In genomic region chr2:200306719-200306968, GRCh38 we compare ENCODE assay signal across 8 cellular contexts. TPM values are rescaled to one million over a fixed set of nuclear protein-coding genes. Genes with fewer than 3 reads are reported as not detected.
DNase-seq lines count a peak whose midpoint lies in the region; ATAC-seq and TF ChIP-seq lines count a peak whose summit lies in the region.

No MANE protein-coding gene starts in this region.

- no CpG with 5 or more reads among the region's 39 CpGs for WGBS in right lobe of liver (ENCODE audit: insufficient coverage, low coverage, low lambda C conversion rate, missing lambda C conversion rate)

- peaks cover 4% of the 10 kb centered on the region for H3K36me3 Mint-ChIP-seq in activated T-helper 1 cell treated with anti-CD3 and anti-CD28 coated beads, Interleukin-12 subunit alpha, Interleukin-12 subunit beta, Interleukin-2, Interleukin-4 antibody, amounts not matched to agents 30 ng/mL and 10 ng/mL and 1 ng/mL, durations not matched to agents 14 hours and 24 hours and 36 hours (ENCODE audit: low read depth)
- peaks cover 6% of the 10 kb centered on the region for H3K36me3 Mint-ChIP-seq in activated T-helper 17 cell treated with anti-CD3 and anti-CD28 coated beads, Interleukin-2, amount 50 U/mL, for 72 hours (ENCODE audit: low read depth)

- H3K4me3 ChIP-seq in right lobe of liver, result peak overlapping the region; percentile 72 to 91 (median 86)

- peak overlapping the region; percentile 82 to 92 (median 91) for H3K27ac ChIP-seq in right lobe of liver

- ATAC-seq in HG02938 (IDR thresholded peaks at IDR 0.05; ENCODE audit: unreplicated experiment), result peak; percentile 46
- peak; percentile 52 for ATAC-seq in activated T-helper 17 cell treated with anti-CD3 and anti-CD28 coated beads, Interleukin-2, amount 50 U/mL, for 72 hours (replicated peaks)
- ATAC-seq in right lobe of liver, result peak in 1 of 4 donors; percentile 60

- H3K36me3 ChIP-seq in right lobe of liver, result no peaks in the 10 kb centered on the region

- peak; percentile 4 for DNase-seq in activated T-helper 1 cell treated with Interleukin-2 at 50 U/mL for 16 hours (ENCODE audit: low read depth)
- no peak for DNase-seq in activated T-helper 1 cell treated with anti-CD3 and anti-CD28 coated beads, Interleukin-12 subunit alpha, Interleukin-12 subunit beta, Interleukin-2, Interleukin-4 antibody, amounts not matched to agents 30 ng/mL and 10 ng/mL and 1 ng/mL, durations not matched to agents 14 hours and 24 hours and 36 hours (ENCODE audit: low spot score)
- DNase-seq in right lobe of liver, result no peak
- DNase-seq in NCI-H2196 treated with DMSO at 0.1 percent for 48 hours (lab: John Stamatoyannopoulos, UW; ENCODE audit: unreplicated experiment), result no peak
- no peak for DNase-seq in NCI-H1694 treated with DMSO at 0.1 percent for 48 hours (lab: John Stamatoyannopoulos, UW)
- no peak for DNase-seq in NCI-H1105 treated with DMSO at 0.1 percent for 48 hours (lab: John Stamatoyannopoulos, UW)

- H3K4me3 Mint-ChIP-seq in activated T-helper 1 cell treated with anti-CD3 and anti-CD28 coated beads, Interleukin-12 subunit alpha, Interleukin-12 subunit beta, Interleukin-2, Interleukin-4 antibody, amounts not matched to agents 30 ng/mL and 10 ng/mL and 1 ng/mL, durations not matched to agents 14 hours and 24 hours and 36 hours, result no peak overlapping the region
- peak overlapping the region; percentile 88 for H3K4me3 Mint-ChIP-seq in activated T-helper 17 cell treated with anti-CD3 and anti-CD28 coated beads, Interleukin-2, amount 50 U/mL, for 72 hours

- peaks cover 35% of the 10 kb centered on the region for H3K4me1 Mint-ChIP-seq in activated T-helper 1 cell treated with anti-CD3 and anti-CD28 coated beads, Interleukin-12 subunit alpha, Interleukin-12 subunit beta, Interleukin-2, Interleukin-4 antibody, amounts not matched to agents 30 ng/mL and 10 ng/mL and 1 ng/mL, durations not matched to agents 14 hours and 24 hours and 36 hours (ENCODE audit: low read depth)
- H3K4me1 Mint-ChIP-seq in activated T-helper 17 cell treated with anti-CD3 and anti-CD28 coated beads, Interleukin-2, amount 50 U/mL, for 72 hours, result peaks cover 6% of the 10 kb centered on the region

- H3K27me3 Mint-ChIP-seq in activated T-helper 1 cell treated with anti-CD3 and anti-CD28 coated beads, Interleukin-12 subunit alpha, Interleukin-12 subunit beta, Interleukin-2, Interleukin-4 antibody, amounts not matched to agents 30 ng/mL and 10 ng/mL and 1 ng/mL, durations not matched to agents 14 hours and 24 hours and 36 hours (ENCODE audit: insufficient read depth), result peaks cover 10% of the 10 kb centered on the region
- peaks cover 5% of the 10 kb centered on the region for H3K27me3 Mint-ChIP-seq in activated T-helper 17 cell treated with anti-CD3 and anti-CD28 coated beads, Interleukin-2, amount 50 U/mL, for 72 hours

- TF ChIP-seq POLR2A in right lobe of liver (IDR thresholded peaks at IDR 0.05), result no peak

- peaks cover 0 to 35% (median 19%) of the 10 kb centered on the region in 4 donors for H3K4me1 ChIP-seq in right lobe of liver

- H3K9me3 Mint-ChIP-seq in activated T-helper 1 cell treated with anti-CD3 and anti-CD28 coated beads, Interleukin-12 subunit alpha, Interleukin-12 subunit beta, Interleukin-2, Interleukin-4 antibody, amounts not matched to agents 30 ng/mL and 10 ng/mL and 1 ng/mL, durations not matched to agents 14 hours and 24 hours and 36 hours, result no peaks in the 10 kb centered on the region
- no peaks in the 10 kb centered on the region for H3K9me3 Mint-ChIP-seq in activated T-helper 17 cell treated with anti-CD3 and anti-CD28 coated beads, Interleukin-2, amount 50 U/mL, for 72 hours

- H3K27ac Mint-ChIP-seq in activated T-helper 1 cell treated with anti-CD3 and anti-CD28 coated beads, Interleukin-12 subunit alpha, Interleukin-12 subunit beta, Interleukin-2, Interleukin-4 antibody, amounts not matched to agents 30 ng/mL and 10 ng/mL and 1 ng/mL, durations not matched to agents 14 hours and 24 hours and 36 hours, result no peak overlapping the region
- H3K27ac Mint-ChIP-seq in activated T-helper 17 cell treated with anti-CD3 and anti-CD28 coated beads, Interleukin-2, amount 50 U/mL, for 72 hours, result peak overlapping the region; percentile 80

- no peak for TF ChIP-seq CTCF in right lobe of liver (IDR thresholded peaks at IDR 0.05)

- intact Hi-C loops in activated T-helper 1 cell treated with anti-CD3 and anti-CD28 coated beads, Interleukin-12 subunit alpha, Interleukin-12 subunit beta, Interleukin-2, Interleukin-4 antibody, amounts not matched to agents 30 ng/mL and 10 ng/mL and 1 ng/mL, durations not matched to agents 14 hours and 24 hours and 36 hours (cut with micrococcal nuclease), result loop anchor here (1.0 to 10.0 kb wide), 8 partner anchors 68 to 1338 kb away; partner anchors contain the start of genes BZW1, MAIP1, SGO2 and TMEM237
- intact Hi-C loops in right lobe of liver (cut with DNase I), result no loop called here

- H3K9me3 ChIP-seq in right lobe of liver, result no peaks in the 10 kb centered on the region

- H3K27me3 ChIP-seq in right lobe of liver, result no peaks in the 10 kb centered on the region

RNA-seq across cellular contexts. Expression of gene SPATS2L, which starts 0.2 kb away (rescaled TPM):
- 35.1 and 38.0 TPM in 2 replicates for total RNA-seq in activated T-helper 1 cell treated with anti-CD3 and anti-CD28 coated beads, Interleukin-12 subunit alpha, Interleukin-12 subunit beta, Interleukin-2, Interleukin-4 antibody, amounts not matched to agents 30 ng/mL and 10 ng/mL and 1 ng/mL, durations not matched to agents 14 hours and 24 hours and 36 hours
- total RNA-seq in activated T-helper 17 cell treated with anti-CD3 and anti-CD28 coated beads, Interleukin-2, amount 50 U/mL, for 72 hours, result 10 to 100 TPM in 1 of 2 donors, 1 to 10 TPM in 1; 9.7 to 54.4 TPM
- total RNA-seq in right lobe of liver, result 100 to 1,000 TPM in 1 of 6 experiments, 10 to 100 TPM in 5; 60.7 to 109 (median 72.9) TPM
